ENCODE assay signal across 8 cellular contexts in the genomic region with DNA sequence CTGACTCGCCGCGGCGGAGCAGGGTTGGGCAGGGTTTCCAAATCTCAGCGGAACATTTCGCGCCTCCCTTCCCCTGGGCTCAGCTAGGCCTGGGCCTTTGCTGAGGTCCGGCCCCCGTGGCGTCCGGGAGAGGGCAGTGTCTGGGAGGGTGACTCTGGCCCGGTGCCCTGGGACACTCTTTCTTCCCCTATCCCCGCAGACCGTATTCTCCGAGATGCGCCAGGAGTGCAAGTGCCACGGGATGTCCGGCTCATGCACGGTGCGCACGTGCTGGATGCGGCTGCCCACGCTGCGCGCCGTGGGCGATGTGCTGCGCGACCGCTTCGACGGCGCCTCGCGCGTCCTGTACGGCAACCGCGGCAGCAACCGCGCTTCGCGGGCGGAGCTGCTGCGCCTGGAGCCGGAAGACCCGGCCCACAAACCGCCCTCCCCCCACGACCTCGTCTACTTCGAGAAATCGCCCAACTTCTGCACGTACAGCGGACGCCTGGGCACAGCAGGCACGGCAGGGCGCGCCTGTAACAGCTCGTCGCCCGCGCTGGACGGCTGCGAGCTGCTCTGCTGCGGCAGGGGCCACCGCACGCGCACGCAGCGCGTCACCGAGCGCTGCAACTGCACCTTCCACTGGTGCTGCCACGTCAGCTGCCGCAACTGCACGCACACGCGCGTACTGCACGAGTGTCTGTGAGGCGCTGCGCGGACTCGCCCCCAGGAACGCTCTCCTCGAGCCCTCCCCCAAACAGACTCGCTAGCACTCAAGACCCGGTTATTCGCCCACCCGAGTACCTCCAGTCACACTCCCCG. TPM values are rescaled to one million over a fixed set of nuclear protein-coding genes. Genes with fewer than 3 reads are reported as not detected.
A peak's percentile ranks its signal among the peaks of the same experiment; 100 is the strongest.
DNase-seq lines count a peak whose midpoint lies in the region; ATAC-seq and TF ChIP-seq lines count a peak whose summit lies in the region.

No MANE protein-coding gene starts in this region.

- peak; percentile 44 to 62 (median 46) for ATAC-seq in T-cell (replicated peaks in 1 of 4)
- peak; percentile 44 to 56 for ATAC-seq in naive thymus-derived CD8-positive, alpha-beta T cell
- ATAC-seq in HG03378 (IDR thresholded peaks at IDR 0.05; ENCODE audit: unreplicated experiment) = no peak

- H3K27me3 Mint-ChIP-seq in T-cell = peaks cover 8 to 19% of the 10 kb centered on the region in 2 donors
- peaks cover 95% of the 10 kb centered on the region for H3K27me3 Mint-ChIP-seq in dendritic cell treated with granulocyte-macrophage colony-stimulating factor and Interleukin-4, amounts not matched to agents 40 ng/mL and 50 ng/mL, for 4 days
- peaks cover 2 to 21% (median 8%) of the 10 kb centered on the region in 5 donors for H3K27me3 Mint-ChIP-seq in naive thymus-derived CD8-positive, alpha-beta T cell

- DNase-seq in GM06990 (ENCODE audit: extremely low read depth, insufficient read length) (peak; percentile 54), T-cell (peak in 31 of 34 experiments; percentile 22 to 79 (median 58)), cerebellar nuclear complex (lab: John Stamatoyannopoulos, UW) (no peak), HCEC 1CT (no peak), NCI-H1694 treated with DMSO at 0.1 percent for 48 hours (lab: John Stamatoyannopoulos, UW) (no peak)
- DNase-seq in naive thymus-derived CD8-positive, alpha-beta T cell = peak in 9 of 10 donors; percentile 16 to 74 (median 60)

- peaks cover 42 to 52% (median 50%) of the 10 kb centered on the region in 3 donors for H3K4me1 Mint-ChIP-seq in T-cell
- peaks cover 60% of the 10 kb centered on the region for H3K4me1 Mint-ChIP-seq in dendritic cell treated with granulocyte-macrophage colony-stimulating factor and Interleukin-4, amounts not matched to agents 40 ng/mL and 50 ng/mL, for 4 days (ENCODE audit: low read depth)
- H3K4me1 Mint-ChIP-seq in naive thymus-derived CD8-positive, alpha-beta T cell = peaks cover 32 to 54% (median 46%) of the 10 kb centered on the region in 4 donors

- POLR2A ChIA-PET in T-cell (lab: Charles Lee) = no interaction called here
- POLR2A ChIA-PET in naive thymus-derived CD8-positive, alpha-beta T cell (lab: Charles Lee) = interaction anchor here (0.6 to 6.7 kb wide), 13 partner anchors 11 to 208 kb away, joined by 3 to 47 read pairs (median 5); partner anchors contain the start of genes DDN, DDX23, FKBP11 and LMBR1L

- CTCF ChIA-PET in T-cell (lab: Charles Lee) = interaction anchor here in 1 of 2 donors (0.6 to 4.9 kb wide), 5 partner anchors 12 to 129 kb away, joined by 3 to 55 read pairs (median 4); partner anchors contain the start of gene DDX23

- peak overlapping the region; percentile 18 for H3K4me3 ChIP-seq in GM06990 (replicated peaks; ENCODE audit: low read depth, low read length)

- no peaks in the 10 kb centered on the region for H3K36me3 Mint-ChIP-seq in T-cell
- H3K36me3 Mint-ChIP-seq in dendritic cell treated with granulocyte-macrophage colony-stimulating factor and Interleukin-4, amounts not matched to agents 40 ng/mL and 50 ng/mL, for 4 days (ENCODE audit: low read depth) = no peaks in the 10 kb centered on the region
- peaks cover 0 to 2% (median 0%) of the 10 kb centered on the region in 3 donors for H3K36me3 Mint-ChIP-seq in naive thymus-derived CD8-positive, alpha-beta T cell

- H3K4me3 Mint-ChIP-seq in T-cell = peak overlapping the region; percentile 82 to 86 (median 85)
- peak overlapping the region; percentile 70 for H3K4me3 Mint-ChIP-seq in dendritic cell treated with granulocyte-macrophage colony-stimulating factor and Interleukin-4, amounts not matched to agents 40 ng/mL and 50 ng/mL, for 4 days
- peak overlapping the region; percentile 77 to 93 (median 90) for H3K4me3 Mint-ChIP-seq in naive thymus-derived CD8-positive, alpha-beta T cell

- intact Hi-C loops in dendritic cell treated with granulocyte-macrophage colony-stimulating factor and Interleukin-4, amounts not matched to agents 40 ng/mL and 50 ng/mL, for 4 days (cut with micrococcal nuclease) = loop anchor here (5.0 kb wide), 1 partner anchor 44 kb away; no protein-coding TSS in a partner anchor

- peaks cover 23% of the 10 kb centered on the region for H3K27me3 ChIP-seq in GM06990 (replicated peaks; ENCODE audit: control insufficient read depth, insufficient read depth, low read length)

- H3K36me3 ChIP-seq in GM06990 (ENCODE audit: control insufficient read depth, insufficient read depth, low read length) = no peaks in the 10 kb centered on the region

- H3K9me3 Mint-ChIP-seq in T-cell = no peaks in the 10 kb centered on the region
- no peaks in the 10 kb centered on the region for H3K9me3 Mint-ChIP-seq in dendritic cell treated with granulocyte-macrophage colony-stimulating factor and Interleukin-4, amounts not matched to agents 40 ng/mL and 50 ng/mL, for 4 days
- no peaks in the 10 kb centered on the region for H3K9me3 Mint-ChIP-seq in naive thymus-derived CD8-positive, alpha-beta T cell

- TF ChIP-seq CTCF in GM06990 (IDR thresholded peaks at IDR 0.05; ENCODE audit: insufficient read depth, low read length, poor library complexity, severe bottlenecking) = peak; percentile 10

- peak overlapping the region; percentile 79 to 86 for H3K27ac Mint-ChIP-seq in T-cell
- H3K27ac Mint-ChIP-seq in dendritic cell treated with granulocyte-macrophage colony-stimulating factor and Interleukin-4, amounts not matched to agents 40 ng/mL and 50 ng/mL, for 4 days = no peak overlapping the region
- H3K27ac Mint-ChIP-seq in naive thymus-derived CD8-positive, alpha-beta T cell = peak overlapping the region; percentile 41 to 93 (median 86)

RNA-seq across cellular contexts. Expression of gene WNT1, which starts 3.0 kb away (rescaled TPM):
- total RNA-seq in T-cell = 1 to 10 TPM in 2 of 5 donors, under 1 TPM in 3; 0.47 to 2.6 (median 0.85) TPM
- total RNA-seq in naive thymus-derived CD8-positive, alpha-beta T cell = under 1 TPM; 0.33 to 0.52 TPM
- polyA plus RNA-seq in naive thymus-derived CD8-positive, alpha-beta T cell = 1 to 10 TPM in 1 of 3 donors, under 1 TPM in 2; 0.23 to 1.2 (median 0.49) TPM

RNA-seq across cellular contexts. Expression of gene WNT10B, which starts 9.6 kb away (rescaled TPM):
- 10 to 100 TPM in 1 of 5 donors, 1 to 10 TPM in 4; 5.3 to 15.7 (median 8.9) TPM for total RNA-seq in T-cell
- total RNA-seq in naive thymus-derived CD8-positive, alpha-beta T cell = 1 to 10 TPM; 3.0 to 3.3 TPM
- under 1 TPM in 1 of 3 donors, not detected in 2; 0.29 TPM for polyA plus RNA-seq in naive thymus-derived CD8-positive, alpha-beta T cell

RNA-seq across cellular contexts. Expression of gene DDN, which starts 18.0 kb away (rescaled TPM):
- total RNA-seq in T-cell = 1 to 10 TPM in 1 of 5 donors, under 1 TPM in 4; 0.09 to 1.3 (median 0.15) TPM
- under 1 TPM; 0.14 to 0.18 TPM for total RNA-seq in naive thymus-derived CD8-positive, alpha-beta T cell
- not detected for polyA plus RNA-seq in naive thymus-derived CD8-positive, alpha-beta T cell

RNA-seq across cellular contexts. Expression of gene ARF3, which starts 23.9 kb away (rescaled TPM):
- total RNA-seq in T-cell = 10 to 100 TPM; 63.6 to 82.9 (median 74.3) TPM
- 10 to 100 TPM; 55.3 to 57.3 TPM for total RNA-seq in naive thymus-derived CD8-positive, alpha-beta T cell
- polyA plus RNA-seq in naive thymus-derived CD8-positive, alpha-beta T cell = 10 to 100 TPM; 19.5 to 24.4 (median 21.8) TPM

RNA-seq across cellular contexts. Expression of gene PRKAG1, which starts 37.4 kb away (rescaled TPM):
- 10 to 100 TPM; 42.5 to 54.6 (median 48.3) TPM for total RNA-seq in T-cell
- total RNA-seq in naive thymus-derived CD8-positive, alpha-beta T cell = 10 to 100 TPM; 47.5 to 49.5 TPM
- polyA plus RNA-seq in naive thymus-derived CD8-positive, alpha-beta T cell = 10 to 100 TPM; 29.2 to 39.5 (median 33.0) TPM

Comparison
In these comparisons a context has a peak if more than half of its experiments do, and no peak if none do; other contexts are left out.
1. DNase-seq: peak in GM06990 (single experiment), T-cell (31 of 34) and naive thymus-derived CD8-positive, alpha-beta T cell (9 of 10); none in cerebellar nuclear complex (0 of 2), HCEC 1CT (single experiment) and NCI-H1694 treated with DMSO at 0.1 percent for 48 hours (single experiment).
2. Peak in every context shown above with its lines, with median percentiles within 50 percentile points of each other: H3K4me3 Mint-ChIP-seq.